ENCODE assay signal across 9 cellular contexts in genomic region chr11:20112291-20113146, GRCh38. TPM values are rescaled to one million over a fixed set of nuclear protein-coding genes. Genes with fewer than 3 reads are reported as not detected.
A peak's percentile ranks its signal among the peaks of the same experiment; 100 is the strongest.
DNase-seq lines count a peak whose midpoint lies in the region; ATAC-seq, FAIRE-seq and TF ChIP-seq lines count a peak whose summit lies in the region.
"Had no signal": no experiment of that assay in that cellular context is flagged by ENCODE, and none has a peak within 500 bp of the region (broad histone marks: within the 10 kb centered on the region; RNA-seq: fewer than 3 reads in every experiment).

No MANE protein-coding gene starts in this region.

- H3K79me2 ChIP-seq in keratinocyte (ENCODE audit: control insufficient read depth, insufficient read depth, low read length) = no peaks in the 10 kb centered on the region

- H3K27ac ChIP-seq in keratinocyte (ENCODE audit: control insufficient read depth, insufficient read depth, low read length) (peak overlapping the region; percentile 99), subcutaneous abdominal adipose tissue (ENCODE audit: low read depth, low read length) (no peak overlapping the region)

- TF ChIP-seq CTCF in keratinocyte (optimal IDR thresholded peaks at IDR 0.05 in 1 of 3, IDR thresholded peaks at IDR 0.05 in 1 of 3, conservative IDR thresholded peaks at IDR 0.05 in 1 of 3; ENCODE audit: extremely low read depth in 1 of 3, insufficient read depth in 2 of 3, low read length in 3 of 3) = no peak

- no peaks in the 10 kb centered on the region for H3K27me3 ChIP-seq in keratinocyte (ENCODE audit: control insufficient read depth, extremely low read depth, insufficient read depth, low read length)
- no peaks in the 10 kb centered on the region for H3K27me3 ChIP-seq in subcutaneous abdominal adipose tissue (ENCODE audit: control insufficient read depth in 5 of 5, insufficient read depth in 4 of 5, low read length in 5 of 5)

- H3K4me1 ChIP-seq in keratinocyte (ENCODE audit: control insufficient read depth, extremely low read depth, insufficient read depth, low read length) (peaks cover 36% of the 10 kb centered on the region), subcutaneous abdominal adipose tissue (ENCODE audit: control insufficient read depth in 5 of 5, insufficient read depth in 5 of 5, low read length in 5 of 5) (peaks cover 0 to 15% (median 11%) of the 10 kb centered on the region in 5 donors)

- H2AFZ ChIP-seq in keratinocyte (ENCODE audit: control insufficient read depth, low read length) = peak overlapping the region; percentile 99

- peaks cover 4 to 11% of the 10 kb centered on the region in 2 experiments for H3K36me3 ChIP-seq in keratinocyte (ENCODE audit: control insufficient read depth in 2 of 2, extremely low read depth in 1 of 2, insufficient read depth in 2 of 2, low read length in 2 of 2)
- peaks cover 0 to 21% (median 3%) of the 10 kb centered on the region in 5 donors for H3K36me3 ChIP-seq in subcutaneous abdominal adipose tissue (ENCODE audit: control insufficient read depth in 5 of 5, insufficient read depth in 5 of 5, low read length in 5 of 5)

- dilution Hi-C loops in keratinocyte (cut with MboI; ENCODE audit: extremely low pct_ligation_motif_present, low sequenced_read_pairs) = no loop called here

- ATAC-seq in HG03442 (IDR thresholded peaks at IDR 0.05; ENCODE audit: unreplicated experiment) = no peak
- no peak for ATAC-seq in HG03565 (IDR thresholded peaks at IDR 0.05; ENCODE audit: unreplicated experiment)

- H3K4me2 ChIP-seq in keratinocyte (ENCODE audit: control insufficient read depth, extremely low read depth, insufficient read depth, low read depth, low read length) = peak overlapping the region; percentile 94

- H3K9ac ChIP-seq in keratinocyte (ENCODE audit: control insufficient read depth, extremely low read depth, insufficient read depth, low read length) = peak overlapping the region; percentile 87
- H3K9ac ChIP-seq in subcutaneous abdominal adipose tissue (ENCODE audit: low read length in 5 of 5) = no peak overlapping the region

- peaks cover 10% of the 10 kb centered on the region for H4K20me1 ChIP-seq in keratinocyte (ENCODE audit: control insufficient read depth, extremely low read depth, insufficient read depth, low read length)

- DNase-seq in CD1c-positive myeloid dendritic cell (ENCODE audit: extremely low spot score) (peak; percentile 7), NCI-H1694 treated with DMSO at 0.1 percent for 48 hours (lab: John Stamatoyannopoulos, UW) (peak; percentile 92), brain pericyte (ENCODE audit: low read depth, low spot score) (peak; percentile 83), keratinocyte (ENCODE audit: low read depth, low spot score) (peak; percentile 89)
- no peak for DNase-seq in activated CD8-positive, alpha-beta memory T cell treated with anti-CD3 and anti-CD28 coated beads, Interleukin-2, amount 50 U/mL, for 48 hours

- peak; percentile 69 for FAIRE-seq in keratinocyte (lab: Jason Lieb, UNC)
- FAIRE-seq: H1 had no signal

- peaks cover 2% of the 10 kb centered on the region for H3K9me1 ChIP-seq in keratinocyte (ENCODE audit: control insufficient read depth, extremely low read depth, insufficient read depth, low read length)

- H3K9me3 ChIP-seq in keratinocyte (ENCODE audit: control insufficient read depth, low read depth, low read length) = no peaks in the 10 kb centered on the region
- H3K9me3 ChIP-seq in subcutaneous abdominal adipose tissue (ENCODE audit: control insufficient read depth in 5 of 5, low read length in 5 of 5) = no peaks in the 10 kb centered on the region

- H3K4me3 ChIP-seq in keratinocyte (ENCODE audit: control insufficient read depth in 2 of 3, extremely low read depth in 1 of 3, insufficient read depth in 2 of 3, low read depth in 1 of 3, low read length in 3 of 3) = peak overlapping the region in 2 of 3 experiments; percentile 48 to 64
- peak overlapping the region in 3 of 5 donors; percentile 22 to 42 (median 35) for H3K4me3 ChIP-seq in subcutaneous abdominal adipose tissue (ENCODE audit: low read depth in 1 of 5, low read length in 5 of 5)

RNA-seq across cellular contexts. Expression of gene DBX1, which starts 47.8 kb away (rescaled TPM):
- not detected in 3 replicates for polyA plus RNA-seq in keratinocyte
- not detected for polyA plus RNA-seq in keratinocyte (2011; ENCODE audit: low read depth)
- polyA plus RNA-seq in keratinocyte (2011; cell fraction: cytosol; rRNA removed) = not detected in 2 replicates
- polyA plus RNA-seq in keratinocyte (2011; cell fraction: nucleus; rRNA removed) = not detected in 2 replicates
- not detected in 2 replicates for polyA plus RNA-seq in keratinocyte (2012; ENCODE audit: low replicate concordance)
- polyA minus RNA-seq in keratinocyte = not detected in 3 replicates
- polyA minus RNA-seq in keratinocyte (2011; cell fraction: cytosol; rRNA and poly(A)+ RNA removed) = not detected
- not detected in 2 replicates for polyA minus RNA-seq in keratinocyte (2011; cell fraction: nucleus; rRNA and poly(A)+ RNA removed)
- polyA plus RNA-seq: H1 had no signal
